Comparison of ENCODE assay signal across 1 cellular context in genomic region chr1:226725870-226726212, GRCh38.
TF ChIP-seq lines count a peak whose summit lies in the region.

No MANE protein-coding gene starts in this region.

TF ChIP-seq in K562, 482 proteins besides CTCF, POLR2A, EP300 and RAD21 (continued from another document):
- TF ChIP-seq, protein P1, sequence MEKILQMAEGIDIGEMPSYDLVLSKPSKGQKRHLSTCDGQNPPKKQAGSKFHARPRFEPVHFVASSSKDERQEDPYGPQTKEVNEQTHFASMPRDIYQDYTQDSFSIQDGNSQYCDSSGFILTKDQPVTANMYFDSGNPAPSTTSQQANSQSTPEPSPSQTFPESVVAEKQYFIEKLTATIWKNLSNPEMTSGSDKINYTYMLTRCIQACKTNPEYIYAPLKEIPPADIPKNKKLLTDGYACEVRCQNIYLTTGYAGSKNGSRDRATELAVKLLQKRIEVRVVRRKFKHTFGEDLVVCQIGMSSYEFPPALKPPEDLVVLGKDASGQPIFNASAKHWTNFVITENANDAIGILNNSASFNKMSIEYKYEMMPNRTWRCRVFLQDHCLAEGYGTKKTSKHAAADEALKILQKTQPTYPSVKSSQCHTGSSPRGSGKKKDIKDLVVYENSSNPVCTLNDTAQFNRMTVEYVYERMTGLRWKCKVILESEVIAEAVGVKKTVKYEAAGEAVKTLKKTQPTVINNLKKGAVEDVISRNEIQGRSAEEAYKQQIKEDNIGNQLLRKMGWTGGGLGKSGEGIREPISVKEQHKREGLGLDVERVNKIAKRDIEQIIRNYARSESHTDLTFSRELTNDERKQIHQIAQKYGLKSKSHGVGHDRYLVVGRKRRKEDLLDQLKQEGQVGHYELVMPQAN (IDR thresholded peaks at IDR 0.05; ENCODE audit: borderline replicate concordance), result no peak
- no peak for TF ChIP-seq CBX3 (IDR thresholded peaks at IDR 0.05; ENCODE audit: borderline replicate concordance in 1 of 2, low read length in 2 of 2)
- no peak for TF ChIP-seq TRIM24 (IDR thresholded peaks at IDR 0.05)
- TF ChIP-seq RBM25 (IDR thresholded peaks at IDR 0.05; ENCODE audit: low read depth, low read length, severe bottlenecking), result peak; percentile 61
- TF ChIP-seq PRPF4 (IDR thresholded peaks at IDR 0.05; ENCODE audit: insufficient read depth, low read depth, low read length, poor library complexity, severe bottlenecking), result no peak
- no peak for TF ChIP-seq FOXA1 (IDR thresholded peaks at IDR 0.05; ENCODE audit: borderline replicate concordance)
- TF ChIP-seq JUN (IDR thresholded peaks at IDR 0.05; ENCODE audit: borderline replicate concordance, low read depth, low read length), result no peak
- no peak for TF ChIP-seq JUN (CRISPR knock-in tag; IDR thresholded peaks at IDR 0.05; ENCODE audit: borderline replicate concordance)
- TF ChIP-seq, protein P2, sequence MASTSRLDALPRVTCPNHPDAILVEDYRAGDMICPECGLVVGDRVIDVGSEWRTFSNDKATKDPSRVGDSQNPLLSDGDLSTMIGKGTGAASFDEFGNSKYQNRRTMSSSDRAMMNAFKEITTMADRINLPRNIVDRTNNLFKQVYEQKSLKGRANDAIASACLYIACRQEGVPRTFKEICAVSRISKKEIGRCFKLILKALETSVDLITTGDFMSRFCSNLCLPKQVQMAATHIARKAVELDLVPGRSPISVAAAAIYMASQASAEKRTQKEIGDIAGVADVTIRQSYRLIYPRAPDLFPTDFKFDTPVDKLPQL (IDR thresholded peaks at IDR 0.05; ENCODE audit: extremely low read depth, insufficient read length), result no peak
- TF ChIP-seq ZFP30 (CRISPR knock-in tag; IDR thresholded peaks at IDR 0.05; ENCODE audit: borderline replicate concordance), result no peak
- no peak for TF ChIP-seq ZNF12 (CRISPR knock-in tag; IDR thresholded peaks at IDR 0.05)
- TF ChIP-seq SPI1 (IDR thresholded peaks at IDR 0.05; ENCODE audit: borderline replicate concordance, low read depth, low read length), result no peak
- TF ChIP-seq ZNF699 (CRISPR knock-in tag; IDR thresholded peaks at IDR 0.05; ENCODE audit: insufficient replicate concordance), result no peak
- TF ChIP-seq, protein P3, sequence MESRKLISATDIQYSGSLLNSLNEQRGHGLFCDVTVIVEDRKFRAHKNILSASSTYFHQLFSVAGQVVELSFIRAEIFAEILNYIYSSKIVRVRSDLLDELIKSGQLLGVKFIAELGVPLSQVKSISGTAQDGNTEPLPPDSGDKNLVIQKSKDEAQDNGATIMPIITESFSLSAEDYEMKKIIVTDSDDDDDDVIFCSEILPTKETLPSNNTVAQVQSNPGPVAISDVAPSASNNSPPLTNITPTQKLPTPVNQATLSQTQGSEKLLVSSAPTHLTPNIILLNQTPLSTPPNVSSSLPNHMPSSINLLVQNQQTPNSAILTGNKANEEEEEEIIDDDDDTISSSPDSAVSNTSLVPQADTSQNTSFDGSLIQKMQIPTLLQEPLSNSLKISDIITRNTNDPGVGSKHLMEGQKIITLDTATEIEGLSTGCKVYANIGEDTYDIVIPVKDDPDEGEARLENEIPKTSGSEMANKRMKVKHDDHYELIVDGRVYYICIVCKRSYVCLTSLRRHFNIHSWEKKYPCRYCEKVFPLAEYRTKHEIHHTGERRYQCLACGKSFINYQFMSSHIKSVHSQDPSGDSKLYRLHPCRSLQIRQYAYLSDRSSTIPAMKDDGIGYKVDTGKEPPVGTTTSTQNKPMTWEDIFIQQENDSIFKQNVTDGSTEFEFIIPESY (CRISPR knock-in tag; IDR thresholded peaks at IDR 0.05), result no peak
- no peak for TF ChIP-seq EGR1 (conservative IDR thresholded peaks at IDR 0.05)
- peak; percentile 50 for TF ChIP-seq C11orf30 (IDR thresholded peaks at IDR 0.05; ENCODE audit: low read depth)
- TF ChIP-seq ZSCAN32 (CRISPR knock-in tag; IDR thresholded peaks at IDR 0.05), result no peak
- TF ChIP-seq ZFX (CRISPR knock-in tag; IDR thresholded peaks at IDR 0.05), result no peak
- TF ChIP-seq NR3C1 (CRISPR knock-in tag; IDR thresholded peaks at IDR 0.05), result no peak
- TF ChIP-seq HOMEZ (CRISPR knock-in tag; IDR thresholded peaks at IDR 0.05), result no peak
- TF ChIP-seq GATA2 (CRISPR knock-in tag; IDR thresholded peaks at IDR 0.05), result no peak
